In the genomic region with DNA sequence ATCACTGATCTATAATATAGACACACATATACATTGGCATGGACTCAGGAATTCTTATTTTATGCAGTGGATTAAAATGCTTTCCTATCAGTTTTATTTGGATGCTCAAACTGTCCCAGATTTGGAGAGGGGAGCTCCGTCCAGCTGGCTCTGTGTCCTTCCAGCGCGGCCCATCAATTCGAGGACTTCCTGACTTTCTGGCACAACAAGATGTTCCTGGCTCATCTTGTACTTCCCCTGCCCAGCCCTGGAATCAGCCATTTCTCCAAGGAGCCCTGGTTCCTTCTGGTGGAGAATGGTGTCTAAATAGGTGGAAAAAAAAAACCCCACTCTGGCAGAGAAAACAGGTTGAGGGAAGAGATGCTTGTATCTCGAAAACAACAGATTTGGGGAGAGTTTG, we compare ENCODE assay signal across 23 cellular contexts.
A peak's percentile ranks its signal among the peaks of the same experiment; 100 is the strongest.
DNase-seq lines count a peak whose midpoint lies in the region; ATAC-seq and TF ChIP-seq lines count a peak whose summit lies in the region.
"Had no signal": no experiment of that assay in that cellular context is flagged by ENCODE, and none has a peak within 500 bp of the region (broad histone marks: within the 10 kb centered on the region; RNA-seq: fewer than 3 reads in every experiment).

No MANE protein-coding gene starts in this region.

- H3K9me3 Mint-ChIP-seq in activated T-cell treated with anti-CD3 and anti-CD28 coated beads, Interleukin-2, amount 50 U/mL, for 4 hours, result no peaks in the 10 kb centered on the region
- H3K9me3 Mint-ChIP-seq: CD8-positive, alpha-beta memory T cell; GM23338 had no signal

- H3K4me3 Mint-ChIP-seq in activated T-cell treated with anti-CD3 and anti-CD28 coated beads, Interleukin-2, amount 50 U/mL, for 4 hours, result no peak overlapping the region
- H3K4me3 Mint-ChIP-seq: CD8-positive, alpha-beta memory T cell; GM23338 had no signal

- H3K36me3 Mint-ChIP-seq in activated T-cell treated with anti-CD3 and anti-CD28 coated beads, Interleukin-2, amount 50 U/mL, for 4 hours (ENCODE audit: insufficient read depth), result no peaks in the 10 kb centered on the region
- H3K36me3 Mint-ChIP-seq: CD8-positive, alpha-beta memory T cell had no signal

- TF ChIP-seq POLR2A in transverse colon (IDR thresholded peaks at IDR 0.05) (no peak), esophagus muscularis mucosa (IDR thresholded peaks at IDR 0.05; ENCODE audit: low read depth) (no peak)

- 20 to 52% methylated on average over 5 of the region's 5 CpGs for WGBS in heart right ventricle, 2 donors
- WGBS in transverse colon (ENCODE audit: low coverage in 1 of 2), 2 donors, result 60 to 67% methylated on average over 1 to 5 of the region's 5 CpGs
- 73% methylated on average over 5 of the region's 5 CpGs for WGBS in esophagus muscularis mucosa

- no peaks in the 10 kb centered on the region for H3K4me1 Mint-ChIP-seq in activated T-cell treated with anti-CD3 and anti-CD28 coated beads, Interleukin-2, amount 50 U/mL, for 4 hours (ENCODE audit: low read depth)
- H3K4me1 Mint-ChIP-seq: CD8-positive, alpha-beta memory T cell; GM23338 had no signal

- in situ Hi-C loops in transverse colon (cut with MboI; ENCODE audit: low pct_ligation_motif_present in 1 of 4, low pct_unique_long_range_greater_than_20kb in 1 of 4, low sequenced_read_pairs in 3 of 4), result no loop called here

- H3K36me3 ChIP-seq in heart right ventricle (no peaks in the 10 kb centered on the region), neutrophil (no peaks in the 10 kb centered on the region), transverse colon (no peaks in the 10 kb centered on the region), esophagus muscularis mucosa (peaks cover 0 to 3% (median 2%) of the 10 kb centered on the region in 4 donors)
- H3K36me3 ChIP-seq: BLaER1 had no signal

- no peaks in the 10 kb centered on the region for H3K9me3 ChIP-seq in heart right ventricle
- no peaks in the 10 kb centered on the region for H3K9me3 ChIP-seq in neutrophil
- no peaks in the 10 kb centered on the region for H3K9me3 ChIP-seq in transverse colon
- H3K9me3 ChIP-seq in esophagus muscularis mucosa, result no peaks in the 10 kb centered on the region
- H3K9me3 ChIP-seq: BLaER1 had no signal

- H3K27ac ChIP-seq in heart right ventricle, result peak overlapping the region in 3 of 10 donors; percentile 39 to 77 (median 51)
- peak overlapping the region; percentile 19 for H3K27ac ChIP-seq in neutrophil
- peak overlapping the region in 3 of 4 donors; percentile 25 to 42 (median 36) for H3K27ac ChIP-seq in transverse colon
- H3K27ac ChIP-seq in esophagus muscularis mucosa (replicated peaks in 1 of 4), result peak overlapping the region in 2 of 4 donors; percentile 1 to 25
- H3K27ac ChIP-seq in foreskin keratinocyte, result no peak overlapping the region
- H3K27ac ChIP-seq: BLaER1 had no signal

- H3K4me3 ChIP-seq in LNCaP clone FGC (ENCODE audit: low read depth, low read length) (no peak overlapping the region), heart right ventricle (no peak overlapping the region), neutrophil (ENCODE audit: low read depth in 1 of 2, low read length in 1 of 2) (no peak overlapping the region), transverse colon (no peak overlapping the region), esophagus muscularis mucosa (no peak overlapping the region)
- H3K4me3 ChIP-seq: BLaER1, GM23338 had no signal

- H3K27me3 ChIP-seq in heart right ventricle, result peaks cover 0 to 18% (median 8%) of the 10 kb centered on the region in 7 donors
- no peaks in the 10 kb centered on the region for H3K27me3 ChIP-seq in neutrophil
- H3K27me3 ChIP-seq in transverse colon, result peaks cover 8% of the 10 kb centered on the region
- H3K27me3 ChIP-seq in esophagus muscularis mucosa, result no peaks in the 10 kb centered on the region
- peaks cover 27% of the 10 kb centered on the region for H3K27me3 ChIP-seq in foreskin keratinocyte
- H3K27me3 ChIP-seq: BLaER1 had no signal

- H3K4me1 ChIP-seq in heart right ventricle (peaks cover 3 to 44% (median 27%) of the 10 kb centered on the region in 9 donors), neutrophil (ENCODE audit: control insufficient read depth in 1 of 2, insufficient read depth in 1 of 2, low read depth in 1 of 2, low read length in 1 of 2) (peaks cover 58 to 59% of the 10 kb centered on the region in 2 experiments), transverse colon (peaks cover 5 to 45% (median 42%) of the 10 kb centered on the region in 4 donors), esophagus muscularis mucosa (peaks cover 10 to 42% (median 26%) of the 10 kb centered on the region in 4 donors), foreskin keratinocyte (no peaks in the 10 kb centered on the region)

- TF ChIP-seq CTCF in LNCaP clone FGC (IDR thresholded peaks at IDR 0.05; ENCODE audit: control insufficient read depth, extremely low read depth, insufficient read depth) (no peak), heart right ventricle (IDR thresholded peaks at IDR 0.05) (no peak), neutrophil (IDR thresholded peaks at IDR 0.05) (no peak), transverse colon (IDR thresholded peaks at IDR 0.05) (no peak), esophagus muscularis mucosa (IDR thresholded peaks at IDR 0.05) (no peak), foreskin keratinocyte (conservative IDR thresholded peaks at IDR 0.05) (no peak)

- no peak for TF ChIP-seq EP300 in transverse colon (IDR thresholded peaks at IDR 0.05; ENCODE audit: low read depth)
- TF ChIP-seq EP300 in esophagus muscularis mucosa (IDR thresholded peaks at IDR 0.05), result no peak

- DNase-seq in LNCaP clone FGC (ENCODE audit: low read depth) (peak; percentile 46), heart right ventricle (peak in 1 of 2 donors; percentile 45), transverse colon (no peak), esophagus muscularis mucosa (ENCODE audit: extremely low spot score) (no peak), foreskin keratinocyte (no peak)
- no peak for DNase-seq in activated T-cell treated with anti-CD3 and anti-CD28 coated beads, Interleukin-2, amount 50 U/mL, for 4 hours
- DNase-seq: CD8-positive, alpha-beta memory T cell; DMS53; EL; HCEC 1CT; KBM-7; NCI-H1105 treated with DMSO at 0.1 percent for 48 hours; NCI-H1694; NCI-H2107; NCI-H510A; NCI-H774; OCI-M1; SHP77 treated with DMSO at 0.1 percent for 48 hours had no signal

- ATAC-seq in heart right ventricle (peak in 5 of 8 donors; percentile 32 to 73 (median 52)), GM18498 (IDR thresholded peaks at IDR 0.05; ENCODE audit: unreplicated experiment) (no peak), foreskin keratinocyte (no peak)
- no peak for ATAC-seq in activated T-cell treated with anti-CD3 and anti-CD28 coated beads, Interleukin-2, amount 50 U/mL, for 4 hours
- ATAC-seq: GM23338, HepG2 had no signal

- intact Hi-C loops in heart right ventricle (cut with DNase I), result no loop called here
- intact Hi-C loops in transverse colon (cut with DNase I; ENCODE audit: low total_unique reads), result no loop called here
- intact Hi-C loops in esophagus muscularis mucosa (cut with DNase I), result no loop called here

- peaks cover 29% of the 10 kb centered on the region for H3K27me3 Mint-ChIP-seq in activated T-cell treated with anti-CD3 and anti-CD28 coated beads, Interleukin-2, amount 50 U/mL, for 4 hours (ENCODE audit: low read depth)

Comparison
In these comparisons a context has a peak if more than half of its experiments do, and no peak if none do; other contexts are left out.
1. ATAC-seq: peak in heart right ventricle (5 of 8); none in GM18498 (single experiment), activated T-cell treated with anti-CD3 and anti-CD28 coated beads, Interleukin-2, amount 50 U/mL, for 4 hours (0 of 2) and foreskin keratinocyte (single experiment).